19 cellular contexts compared by ENCODE assay signal in the genomic region with DNA sequence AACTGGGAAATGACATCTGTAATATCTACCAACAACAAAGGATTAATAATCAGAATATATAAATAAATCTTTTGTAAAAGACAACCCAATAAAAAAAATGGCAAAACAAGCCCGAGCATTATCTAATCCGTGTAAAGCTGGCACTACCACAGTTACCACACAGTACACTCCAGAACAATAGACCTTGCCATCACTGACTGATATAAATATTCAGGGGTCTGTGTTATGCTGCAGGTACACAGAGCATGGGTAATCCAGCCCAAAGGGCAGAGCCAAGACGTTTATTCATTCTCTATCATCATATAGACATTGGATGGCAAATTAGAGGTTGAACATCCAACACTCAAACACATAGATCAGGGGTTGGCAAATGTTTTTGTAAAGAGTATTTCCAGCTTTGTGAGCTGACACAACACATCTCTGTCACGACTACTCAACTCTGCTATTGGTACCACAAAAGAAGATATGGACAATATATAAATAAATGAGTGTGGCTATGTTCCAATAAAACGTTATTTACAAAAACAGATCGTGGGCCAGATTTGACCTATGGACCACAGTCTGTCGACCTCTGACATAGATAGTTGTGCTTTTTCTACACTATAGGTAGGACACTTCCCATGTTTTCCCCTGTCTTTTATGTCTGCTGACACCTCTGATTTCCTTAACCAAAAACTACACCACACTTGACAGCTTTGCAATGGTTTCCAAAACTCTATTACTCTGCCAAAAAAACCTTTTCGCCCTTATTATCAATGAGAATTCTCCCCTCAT.
"Had no signal": no experiment of that assay in that cellular context is flagged by ENCODE, and none has a peak within 500 bp of the region (broad histone marks: within the 10 kb centered on the region; RNA-seq: fewer than 3 reads in every experiment).

No MANE protein-coding gene starts in this region.

- H3K4me3 ChIP-seq: hepatocyte, left lung, suprapubic skin, transverse colon had no signal

- H3K9me3 ChIP-seq: left lung, suprapubic skin, transverse colon had no signal

- H3K4me2 ChIP-seq: hepatocyte had no signal

- H3K27me3 ChIP-seq: foreskin keratinocyte, hepatocyte, left lung, suprapubic skin, transverse colon had no signal

- H2AFZ ChIP-seq: hepatocyte had no signal

- H3K27ac ChIP-seq: foreskin keratinocyte, hepatocyte, left lung, suprapubic skin, transverse colon had no signal

- DNase-seq: activated CD4-positive, alpha-beta memory T cell treated with anti-CD3 and anti-CD28 coated beads, Interleukin-2, amount 10 ng/mL, durations not matched to agents 7 days and 5 days; activated CD4-positive, alpha-beta T cell treated with anti-CD3 and anti-CD28 coated beads, Interleukin-2, amount 10 ng/mL, durations not matched to agents 24 days and 14 days; activated effector memory CD4-positive, alpha-beta T cell treated with Interleukin-2 at 50 U/mL for 16 hours; activated naive CD4-positive, alpha-beta T cell treated with anti-CD3 and anti-CD28 coated beads, Interleukin-2, amount 10 ng/mL, durations not matched to agents 7 days and 5 days; activated T-cell treated with anti-CD3 and anti-CD28 coated beads, Interleukin-2, amount 50 U/mL, for 72 hours; amygdala; effector CD8-positive, alpha-beta T cell; erythroblast; foreskin keratinocyte; immature natural killer cell; left lung; nephron progenitor cell; occipital lobe; retina; stimulated activated CD4-positive, alpha-beta T cell treated with anti-CD3 and anti-CD28 coated beads, Interleukin-4, amount 100 ng/mL, for 24 hours; stimulated activated naive CD8-positive, alpha-beta T cell treated with anti-CD3 and anti-CD28 coated beads, Interleukin-15, Interleukin-2, amounts not matched to agents 100 U/mL and 50 U/mL, for 24 hours; transverse colon had no signal

- H3K36me3 ChIP-seq: left lung, suprapubic skin, transverse colon had no signal
